In the genomic region with DNA sequence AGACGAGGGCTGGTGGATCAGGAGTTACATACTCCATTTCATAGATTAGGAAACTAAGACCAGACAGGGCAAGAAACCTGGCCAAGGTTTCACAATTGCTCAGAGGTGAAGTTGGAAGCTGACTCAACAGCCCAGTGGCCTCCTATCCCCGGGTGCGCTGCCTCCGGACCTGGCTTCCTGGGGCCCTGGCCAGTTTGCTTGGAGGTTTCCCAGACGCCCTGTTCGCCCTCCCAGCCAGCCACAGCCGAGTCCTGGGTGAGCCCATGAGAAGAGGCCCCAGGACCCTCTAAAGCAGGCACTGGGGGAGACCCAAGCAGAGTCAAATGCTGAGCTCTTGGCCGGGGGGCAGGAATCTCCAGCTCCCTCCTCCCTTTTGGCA, we compare ENCODE assay signal across 11 cellular contexts.
DNase-seq lines count a peak whose midpoint lies in the region; ATAC-seq, FAIRE-seq and TF ChIP-seq lines count a peak whose summit lies in the region.
"Had no signal": no experiment of that assay in that cellular context is flagged by ENCODE, and none has a peak within 500 bp of the region (broad histone marks: within the 10 kb centered on the region; RNA-seq: fewer than 3 reads in every experiment).

No MANE protein-coding gene starts in this region.

- peaks cover 7% of the 10 kb centered on the region for H3K4me1 ChIP-seq in RWPE2 (ENCODE audit: insufficient read depth, poor library complexity, severe bottlenecking)
- H3K4me1 ChIP-seq in osteoblast (ENCODE audit: insufficient read depth, low read length), result peaks cover 7% of the 10 kb centered on the region

- ATAC-seq in RWPE2 (ENCODE audit: low read depth), result peak; percentile 57
- ATAC-seq in esophagus mucosa, result peak; percentile 53
- no peak for ATAC-seq in GM19467 (IDR thresholded peaks at IDR 0.05; ENCODE audit: unreplicated experiment)
- ATAC-seq: activated CD8-positive, alpha-beta T cell treated with anti-CD3 and anti-CD28 coated beads, Interleukin-2, amount 10 ng/mL, durations not matched to agents 7 days and 5 days had no signal

- H3K9me3 ChIP-seq in RWPE2 (ENCODE audit: severe bottlenecking) (no peaks in the 10 kb centered on the region), osteoblast (ENCODE audit: low read depth, low read length) (no peaks in the 10 kb centered on the region)

- H3K4me3 ChIP-seq in RWPE2 (ENCODE audit: severe bottlenecking) (no peak overlapping the region), osteoblast (ENCODE audit: insufficient read depth, low read length) (peak overlapping the region; percentile 61)

- peak; percentile 32 for DNase-seq in EH (ENCODE audit: low read depth)
- no peak for DNase-seq in RWPE2 (ENCODE audit: low spot score)
- no peak for DNase-seq in osteoblast (ENCODE audit: insufficient read length, low spot score, missing footprints)
- DNase-seq in NCI-H345 (lab: John Stamatoyannopoulos, UW), result no peak
- DNase-seq in RCC 7860 (ENCODE audit: low spot score), result no peak
- no peak for DNase-seq in HK-2 (ENCODE audit: unreplicated experiment)
- DNase-seq: activated CD8-positive, alpha-beta T cell treated with anti-CD3 and anti-CD28 coated beads, Interleukin-2, amount 10 ng/mL, durations not matched to agents 7 days and 5 days had no signal

- H3K79me2 ChIP-seq in osteoblast (ENCODE audit: insufficient read depth, low read length), result no peaks in the 10 kb centered on the region

- no peaks in the 10 kb centered on the region for H3K36me3 ChIP-seq in RWPE2 (ENCODE audit: low read depth)
- no peaks in the 10 kb centered on the region for H3K36me3 ChIP-seq in osteoblast (ENCODE audit: insufficient read depth, low read length)

- no peak for FAIRE-seq in RCC 7860 (lab: Jason Lieb, UNC)
- FAIRE-seq: frontal cortex had no signal

- H3K27ac ChIP-seq in RWPE2 (ENCODE audit: poor library complexity, severe bottlenecking), result no peak overlapping the region
- no peak overlapping the region for H3K27ac ChIP-seq in osteoblast (ENCODE audit: low read depth, low read length)
- H3K27ac ChIP-seq: skin epidermis had no signal

- H2AFZ ChIP-seq in osteoblast (ENCODE audit: low read length), result peak overlapping the region; percentile 60

- H3K4me2 ChIP-seq in osteoblast (ENCODE audit: insufficient read depth, low read length), result peak overlapping the region; percentile 86

- TF ChIP-seq CTCF in RWPE2 (IDR thresholded peaks at IDR 0.05; ENCODE audit: poor library complexity, severe bottlenecking) (no peak), osteoblast (IDR thresholded peaks at IDR 0.05; ENCODE audit: extremely low read depth, low read depth, low read length) (no peak)

- H4K20me1 ChIP-seq in osteoblast (ENCODE audit: insufficient read depth, low read length), result no peaks in the 10 kb centered on the region

- H3K27me3 ChIP-seq in RWPE2 (ENCODE audit: insufficient read depth, poor library complexity, severe bottlenecking) (no peaks in the 10 kb centered on the region), osteoblast (ENCODE audit: insufficient read depth, low read length) (peaks cover 13% of the 10 kb centered on the region)
